Comparison of ENCODE assay signal across 29 cellular contexts in genomic region chr17:8801135-8801840, GRCh38. TPM values are rescaled to one million over a fixed set of nuclear protein-coding genes. Genes with fewer than 3 reads are reported as not detected.
"Had no signal": no experiment of that assay in that cellular context is flagged by ENCODE, and none has a peak within 500 bp of the region (broad histone marks: within the 10 kb centered on the region; RNA-seq: fewer than 3 reads in every experiment).

No MANE protein-coding gene starts in this region.

- H3K9me3 ChIP-seq: heart right ventricle, psoas muscle, sigmoid colon, thoracic aorta had no signal

- H3K9ac ChIP-seq: parathyroid adenoma had no signal

- H3K27ac ChIP-seq: heart right ventricle, parathyroid adenoma, psoas muscle, sigmoid colon, thoracic aorta had no signal

- H2AFZ ChIP-seq: parathyroid adenoma had no signal

- H3K4me3 ChIP-seq: heart right ventricle, psoas muscle, sigmoid colon, thoracic aorta had no signal

- H3K79me2 ChIP-seq: parathyroid adenoma had no signal

- H3K36me3 ChIP-seq: sigmoid colon, thoracic aorta had no signal

- FAIRE-seq: small intestine, urothelium cell line had no signal

- DNase-seq: activated CD4-positive, alpha-beta T cell treated with anti-CD3 and anti-CD28 coated beads for 48 hours; activated CD4-positive, alpha-beta T cell treated with anti-CD3 and anti-CD28 coated beads, Interleukin-2, amount 50 U/mL, for 48 hours; activated naive CD4-positive, alpha-beta T cell treated with Interleukin-2 at 50 U/mL for 16 hours; activated T-cell treated with anti-CD3 and anti-CD28 coated beads for 4 hours; activated T-cell treated with anti-CD3 and anti-CD28 coated beads, Interleukin-2, amount 50 U/mL, for 72 hours; anterior cingulate cortex; cerebellar nuclear complex; cortex of kidney; foreskin melanocyte; heart right ventricle; naive thymus-derived CD8-positive, alpha-beta T cell; nucleus accumbens; psoas muscle; sigmoid colon; small intestine; stimulated activated CD4-positive, alpha-beta T cell treated with anti-CD3 and anti-CD28 coated beads, Interleukin-4, amount 100 ng/mL, for 24 hours; T-helper 1 cell; trophoblast cell had no signal

- ATAC-seq: activated T-cell treated with anti-CD3 and anti-CD28 coated beads, Interleukin-2, amount 50 U/mL, for 72 hours; esophagus mucosa; heart right ventricle; naive thymus-derived CD8-positive, alpha-beta T cell; psoas muscle; stimulated activated effector memory CD8-positive, alpha-beta T cell treated with anti-CD3 and anti-CD28 coated beads, Interleukin-12 subunit alpha, Interleukin-12 subunit beta, amount 100 ng/mL, for 72 hours had no signal

- H3K4me1 ChIP-seq: psoas muscle had no signal

RNA-seq across cellular contexts. Expression of gene MFSD6L, which starts 2.1 kb away (rescaled TPM):
- total RNA-seq: neural crest cell, psoas muscle, sigmoid colon had no signal
- polyA plus RNA-seq: naive thymus-derived CD8-positive, alpha-beta T cell; psoas muscle had no signal

RNA-seq across cellular contexts. Expression of gene SPDYE4, which starts 42.9 kb away (rescaled TPM):
- total RNA-seq: activated T-cell treated with anti-CD3 and anti-CD28 coated beads, Interleukin-2, amount 50 U/mL, for 72 hours; esophagus mucosa; glomerular endothelial cell; heart right ventricle; kidney epithelial cell; lower leg skin; naive thymus-derived CD8-positive, alpha-beta T cell; neural crest cell; psoas muscle; sigmoid colon; subcutaneous adipose tissue; thoracic aorta had no signal
- polyA plus RNA-seq: adipose tissue; heart right ventricle; naive thymus-derived CD8-positive, alpha-beta T cell; psoas muscle; sigmoid colon; small intestine had no signal

RNA-seq across cellular contexts. Expression of gene CCDC42, which starts 56.7 kb away (rescaled TPM):
- total RNA-seq: esophagus mucosa, glomerular endothelial cell, kidney epithelial cell, lower leg skin, neural crest cell, psoas muscle, sigmoid colon, subcutaneous adipose tissue, thoracic aorta had no signal
- polyA plus RNA-seq: adipose tissue; heart right ventricle; naive thymus-derived CD8-positive, alpha-beta T cell; psoas muscle; small intestine had no signal
